ENCODE assay signal across 18 cellular contexts in the genomic region with DNA sequence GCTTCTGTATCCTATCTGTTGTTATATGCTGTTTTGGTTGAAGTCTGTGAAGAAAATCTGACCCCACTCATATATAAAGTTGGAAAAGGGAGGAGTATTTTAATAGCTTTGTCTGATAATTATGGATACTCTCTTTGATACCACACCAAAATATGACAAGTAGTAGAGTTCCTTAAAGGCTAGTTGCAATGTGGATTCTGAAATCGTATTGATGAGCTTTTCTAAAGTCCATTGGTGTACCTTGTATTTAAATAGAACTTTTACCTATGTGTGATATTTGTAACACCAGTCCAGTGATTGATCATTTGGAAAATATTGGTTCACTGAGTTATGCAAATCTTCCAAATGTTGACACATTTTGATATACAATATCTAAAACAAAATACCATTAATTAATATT. TPM values are rescaled to one million over a fixed set of nuclear protein-coding genes. Genes with fewer than 3 reads are reported as not detected.
DNase-seq lines count a peak whose midpoint lies in the region; ATAC-seq, FAIRE-seq and TF ChIP-seq lines count a peak whose summit lies in the region.
"Had no signal": no experiment of that assay in that cellular context is flagged by ENCODE, and none has a peak within 500 bp of the region (broad histone marks: within the 10 kb centered on the region; RNA-seq: fewer than 3 reads in every experiment).

No MANE protein-coding gene starts in this region.

- no peak overlapping the region for H3K4me3 ChIP-seq in K562
- H3K4me3 ChIP-seq: BLaER1, HAP-1, SJSA1 had no signal

- no peak overlapping the region for H3K9ac ChIP-seq in K562 (ENCODE audit: insufficient read depth in 1 of 2, low read depth in 2 of 2, low read length in 2 of 2)
- H3K9ac ChIP-seq: BLaER1 had no signal

- DNase-seq in DMS 273 (lab: John Stamatoyannopoulos, UW; ENCODE audit: unreplicated experiment) (peak; percentile 62), DMS 273 treated with DMSO at 0.1 percent for 48 hours (lab: John Stamatoyannopoulos, UW) (no peak), K562 (ENCODE audit: extremely low read depth in 1 of 4, low spot score in 3 of 4) (no peak), D341Med (ENCODE audit: low spot score) (no peak), H54 (ENCODE audit: insufficient read length, low spot score) (no peak)
- no peak for DNase-seq in activated naive CD8-positive, alpha-beta T cell treated with anti-CD3 and anti-CD28 coated beads for 36 hours
- DNase-seq in activated CD8-positive, alpha-beta memory T cell treated with anti-CD3 and anti-CD28 coated beads, Interleukin-2, amount 50 U/mL, for 48 hours: no peak
- DNase-seq: DMS153, NCI-H1048, NCI-H146, NCI-H2081 treated with DMSO at 0.1 percent for 48 hours, NCI-H2227 treated with DMSO at 0.1 percent for 48 hours, NCI-H524 treated with DMSO at 0.1 percent for 48 hours, OCI-M1 had no signal

- H3K9me3 ChIP-seq in K562 (replicated peaks; ENCODE audit: control insufficient read depth, insufficient read depth, low read depth, low read length): no peaks in the 10 kb centered on the region
- H3K9me3 ChIP-seq: BLaER1, HAP-1, SJSA1 had no signal

- BruUV-seq in K562 (replicated peaks; lab: Mats Ljungman, UMichigan): no TSS peak

- peaks cover 24% of the 10 kb centered on the region for H4K20me1 ChIP-seq in K562 (replicated peaks; ENCODE audit: control insufficient read depth, insufficient read depth, low read length)

- H2AFZ ChIP-seq in K562 (ENCODE audit: low read depth, low read length): no peak overlapping the region

- TF ChIP-seq EP300 in K562 (IDR thresholded peaks at IDR 0.05; ENCODE audit: low read length): no peak

- peaks cover 14% of the 10 kb centered on the region for H3K36me3 Mint-ChIP-seq in activated naive CD8-positive, alpha-beta T cell
- peaks cover 56% of the 10 kb centered on the region for H3K36me3 Mint-ChIP-seq in activated naive CD8-positive, alpha-beta T cell treated with anti-CD3 and anti-CD28 coated beads for 36 hours

- WGBS in K562 (ENCODE audit: insufficient coverage, low coverage, missing lambda C conversion rate): 85% methylated on average over 1 of the region's 1 CpG

- no peak overlapping the region for H3K4me3 Mint-ChIP-seq in activated naive CD8-positive, alpha-beta T cell
- no peak overlapping the region for H3K4me3 Mint-ChIP-seq in activated naive CD8-positive, alpha-beta T cell treated with anti-CD3 and anti-CD28 coated beads for 36 hours

- H3K27me3 Mint-ChIP-seq in activated naive CD8-positive, alpha-beta T cell: no peaks in the 10 kb centered on the region
- peaks cover 22% of the 10 kb centered on the region for H3K27me3 Mint-ChIP-seq in activated naive CD8-positive, alpha-beta T cell treated with anti-CD3 and anti-CD28 coated beads for 36 hours

- no peak for FAIRE-seq in K562 (lab: Jason Lieb, UNC)
- no peak for FAIRE-seq in H54 (lab: Jason Lieb, UNC)

- peak overlapping the region; percentile 8 for H3K27ac Mint-ChIP-seq in activated naive CD8-positive, alpha-beta T cell
- H3K27ac Mint-ChIP-seq in activated naive CD8-positive, alpha-beta T cell treated with anti-CD3 and anti-CD28 coated beads for 36 hours: no peak overlapping the region

- in situ Hi-C loops in K562 (cut with MboI): no loop called here

- no peak for TF ChIP-seq CTCF in K562 (IDR thresholded peaks at IDR 0.05 in 2 of 3, conservative IDR thresholded peaks at IDR 0.05 in 1 of 3; ENCODE audit: insufficient read depth in 2 of 3, low read depth in 1 of 3, low read length in 3 of 3)

- ATAC-seq in K562: no peak

- H3K4me1 Mint-ChIP-seq in activated naive CD8-positive, alpha-beta T cell (ENCODE audit: low read depth): peaks cover 19% of the 10 kb centered on the region
- peaks cover 31% of the 10 kb centered on the region for H3K4me1 Mint-ChIP-seq in activated naive CD8-positive, alpha-beta T cell treated with anti-CD3 and anti-CD28 coated beads for 36 hours

- TF ChIP-seq POLR2A in K562 (conservative IDR thresholded peaks at IDR 0.05) (no peak; the same call in 1 of the 2 replicates), H54 (IDR thresholded peaks at IDR 0.05; ENCODE audit: low read depth, low read length) (no peak)

- no peak for TF ChIP-seq RAD21 in K562 (CRISPR knock-in tag; conservative IDR thresholded peaks at IDR 0.05 in 1 of 2, IDR thresholded peaks at IDR 0.05 in 1 of 2)

- H3K4me2 ChIP-seq in K562 (ENCODE audit: insufficient read depth, low read length): no peak overlapping the region
- H3K4me2 ChIP-seq: BLaER1 had no signal

- peaks cover 0 to 3% of the 10 kb centered on the region in 2 experiments; a peak in 2 of 5 replicates for H3K4me1 ChIP-seq in K562 (replicated peaks in 1 of 2; ENCODE audit: control insufficient read depth in 2 of 2, insufficient read depth in 2 of 2, low read length in 2 of 2)

- CTCF ChIA-PET in K562 (lab: Yijun Ruan, JAX; ENCODE audit: low intra/inter-chr PET ratio): no interaction called here

- intact Hi-C loops in K562 (cut with micrococcal nuclease): no loop called here

- no peak overlapping the region for H3K27ac ChIP-seq in K562 (ENCODE audit: extremely low read depth, low read depth, low read length)
- H3K27ac ChIP-seq: BLaER1, SJSA1 had no signal

- H3K36me3 ChIP-seq in K562 (ENCODE audit: control insufficient read depth, insufficient read depth, low read length): peaks cover 71% of the 10 kb centered on the region

- H3K9me1 ChIP-seq in K562 (ENCODE audit: control insufficient read depth, insufficient read depth, low read length): peaks cover 2% of the 10 kb centered on the region

- POLR2A ChIA-PET in K562 (lab: Yijun Ruan, JAX): interaction anchor here (0.6 to 9.7 kb wide), 7 partner anchors 6 to 1265 kb away, joined by 4 to 183 read pairs (median 12); a partner anchor contains a TSS

- H3K79me2 ChIP-seq in K562 (ENCODE audit: control insufficient read depth, insufficient read depth, low read length): peaks cover 18% of the 10 kb centered on the region

- H3K9me3 Mint-ChIP-seq in activated naive CD8-positive, alpha-beta T cell (ENCODE audit: low read depth): no peaks in the 10 kb centered on the region
- no peaks in the 10 kb centered on the region for H3K9me3 Mint-ChIP-seq in activated naive CD8-positive, alpha-beta T cell treated with anti-CD3 and anti-CD28 coated beads for 36 hours

- no peaks in the 10 kb centered on the region for H3K27me3 ChIP-seq in K562 (ENCODE audit: control insufficient read depth in 2 of 2, insufficient read depth in 2 of 2, low read length in 2 of 2)
- H3K27me3 ChIP-seq: BLaER1, SJSA1 had no signal

RNA-seq across cellular contexts. Expression of a gene that starts 7.7 kb away (rescaled TPM):
- total RNA-seq in activated naive CD8-positive, alpha-beta T cell treated with anti-CD3 and anti-CD28 coated beads for 36 hours: 1,000 to 10,000 TPM; 1,009 to 1,039 TPM
- total RNA-seq in K562 (2011; cell fraction: chromatin; rRNA removed; ENCODE audit: low replicate concordance): 3,291 and 4,051 TPM in 2 replicates
- total RNA-seq in K562 (2011; cell fraction: nucleolus; rRNA removed): 2,385 and 2,511 TPM in 2 replicates
- total RNA-seq in K562 (2011; cell fraction: nucleoplasm; rRNA removed): 3,147 and 3,351 TPM in 2 replicates
- 547 and 565 TPM in 2 replicates for total RNA-seq in K562 (2014; rRNA removed)
- total RNA-seq in K562 (2014; rRNA removed; fragmentation: Illumina TruSeq; extraction: Trizol): 1,258 and 1,263 TPM in 2 replicates
- total RNA-seq in K562 (2015; rRNA removed; fragmentation: Illumina TruSeq; extraction: Trizol): 875 and 924 TPM in 2 replicates
- total RNA-seq in K562 (2021): 775 and 809 TPM in 2 replicates
- 1,860 and 2,716 TPM in 2 replicates for polyA plus RNA-seq in K562 (2011; rRNA removed)
- 538 and 2,020 TPM in 2 replicates for polyA plus RNA-seq in K562 (2011; cell fraction: cytosol; rRNA removed)
- polyA plus RNA-seq in K562 (2011; cell fraction: nucleus; rRNA removed): 1,867 and 3,313 TPM in 2 replicates
- polyA plus RNA-seq in K562 (2012): 995 and 1,637 TPM in 2 replicates
- polyA plus RNA-seq in K562 (2014; fragmentation: Illumina TruSeq; extraction: Trizol): 986 and 1,046 TPM in 2 replicates
- 1,000 to 10,000 TPM in 1 of 2 experiments, 100 to 1,000 TPM in 1; 891 to 1,006 TPM for polyA plus RNA-seq in K562 (2014; fragmentation: Nextera tagmentation; extraction: Ambion mirVana)
- polyA plus RNA-seq in K562 (2014; rRNA removed): 1,150 and 1,154 TPM in 2 replicates
- polyA minus RNA-seq in K562 (2011; rRNA and poly(A)+ RNA removed): 1,267 and 1,500 TPM in 2 replicates
- polyA minus RNA-seq in K562 (2011; cell fraction: cytosol; rRNA and poly(A)+ RNA removed): 631 and 789 TPM in 2 replicates
- polyA minus RNA-seq in K562 (2011; cell fraction: nucleus; rRNA and poly(A)+ RNA removed): 1,499 and 2,416 TPM in 2 replicates

RNA-seq across cellular contexts. Expression of a gene that starts 8.1 kb away (rescaled TPM):
- total RNA-seq in activated naive CD8-positive, alpha-beta T cell treated with anti-CD3 and anti-CD28 coated beads for 36 hours: 1 to 10 TPM; 7.3 to 8.0 TPM
- 16.8 and 28.1 TPM in 2 replicates for total RNA-seq in K562 (2011; cell fraction: chromatin; rRNA removed; ENCODE audit: low replicate concordance)
- 4.8 and 7.9 TPM in 2 replicates for total RNA-seq in K562 (2011; cell fraction: nucleolus; rRNA removed)
- total RNA-seq in K562 (2011; cell fraction: nucleoplasm; rRNA removed): 16.1 and 25.3 TPM in 2 replicates
- total RNA-seq in K562 (2014; rRNA removed): 5.3 and 5.4 TPM in 2 replicates
- 13.9 and 15.2 TPM in 2 replicates for total RNA-seq in K562 (2014; rRNA removed; fragmentation: Illumina TruSeq; extraction: Trizol)
- 10.9 and 11.6 TPM in 2 replicates for total RNA-seq in K562 (2015; rRNA removed; fragmentation: Illumina TruSeq; extraction: Trizol)
- 10.2 and 10.5 TPM in 2 replicates for total RNA-seq in K562 (2021)
- polyA plus RNA-seq in K562 (2011; rRNA removed): 6.7 and 8.2 TPM in 2 replicates
- 2.1 and 4.0 TPM in 2 replicates for polyA plus RNA-seq in K562 (2011; cell fraction: cytosol; rRNA removed)
- 9.4 and 12.8 TPM in 2 replicates for polyA plus RNA-seq in K562 (2011; cell fraction: nucleus; rRNA removed)
- 2.3 and 3.8 TPM in 2 replicates for polyA plus RNA-seq in K562 (2012)
- 4.3 and 5.1 TPM in 2 replicates for polyA plus RNA-seq in K562 (2014; fragmentation: Illumina TruSeq; extraction: Trizol)
- 1 to 10 TPM; 1.3 TPM for polyA plus RNA-seq in K562 (2014; fragmentation: Nextera tagmentation; extraction: Ambion mirVana)
- polyA plus RNA-seq in K562 (2014; rRNA removed): 3.7 and 3.8 TPM in 2 replicates
- 22.3 and 30.3 TPM in 2 replicates for polyA minus RNA-seq in K562 (2011; rRNA and poly(A)+ RNA removed)
- 6.2 TPM in 2 replicates for polyA minus RNA-seq in K562 (2011; cell fraction: cytosol; rRNA and poly(A)+ RNA removed)
- 9.8 and 22.7 TPM in 2 replicates for polyA minus RNA-seq in K562 (2011; cell fraction: nucleus; rRNA and poly(A)+ RNA removed)

RNA-seq across cellular contexts. Expression of a gene that starts 35.4 kb away (rescaled TPM):
- total RNA-seq in activated naive CD8-positive, alpha-beta T cell treated with anti-CD3 and anti-CD28 coated beads for 36 hours: 10 to 100 TPM; 30.7 to 34.2 TPM
- total RNA-seq in K562 (2011; cell fraction: chromatin; rRNA removed; ENCODE audit: low replicate concordance): 55.6 and 91.7 TPM in 2 replicates
- total RNA-seq in K562 (2011; cell fraction: nucleolus; rRNA removed): 26.7 and 33.0 TPM in 2 replicates
- 48.5 and 58.8 TPM in 2 replicates for total RNA-seq in K562 (2011; cell fraction: nucleoplasm; rRNA removed)
- 30.7 and 38.6 TPM in 2 replicates for total RNA-seq in K562 (2014; rRNA removed)
- 50.4 and 56.9 TPM in 2 replicates for total RNA-seq in K562 (2014; rRNA removed; fragmentation: Illumina TruSeq; extraction: Trizol)
- 48.8 and 52.7 TPM in 2 replicates for total RNA-seq in K562 (2015; rRNA removed; fragmentation: Illumina TruSeq; extraction: Trizol)
- 33.6 and 34.9 TPM in 2 replicates for total RNA-seq in K562 (2021)
- 34.2 and 46.3 TPM in 2 replicates for polyA plus RNA-seq in K562 (2011; rRNA removed)
- 13.0 and 22.3 TPM in 2 replicates for polyA plus RNA-seq in K562 (2011; cell fraction: cytosol; rRNA removed)
- polyA plus RNA-seq in K562 (2011; cell fraction: nucleus; rRNA removed): 10.0 and 17.6 TPM in 2 replicates
- polyA plus RNA-seq in K562 (2012): 22.7 and 25.9 TPM in 2 replicates
- 40.5 and 40.9 TPM in 2 replicates for polyA plus RNA-seq in K562 (2014; fragmentation: Illumina TruSeq; extraction: Trizol)
- 10 to 100 TPM; 37.0 to 39.7 TPM for polyA plus RNA-seq in K562 (2014; fragmentation: Nextera tagmentation; extraction: Ambion mirVana)
- 33.0 and 33.3 TPM in 2 replicates for polyA plus RNA-seq in K562 (2014; rRNA removed)
- polyA minus RNA-seq in K562 (2011; rRNA and poly(A)+ RNA removed): 54.0 and 57.9 TPM in 2 replicates
- 18.7 and 28.5 TPM in 2 replicates for polyA minus RNA-seq in K562 (2011; cell fraction: cytosol; rRNA and poly(A)+ RNA removed)
- polyA minus RNA-seq in K562 (2011; cell fraction: nucleus; rRNA and poly(A)+ RNA removed): 21.8 and 34.4 TPM in 2 replicates

RNA-seq across cellular contexts. Expression of a gene that starts 35.6 kb away (rescaled TPM):
- total RNA-seq in activated naive CD8-positive, alpha-beta T cell treated with anti-CD3 and anti-CD28 coated beads for 36 hours: 10 to 100 TPM; 47.0 to 48.1 TPM
- total RNA-seq in K562 (2011; cell fraction: chromatin; rRNA removed; ENCODE audit: low replicate concordance): 46.6 and 61.0 TPM in 2 replicates
- total RNA-seq in K562 (2011; cell fraction: nucleolus; rRNA removed): 32.0 and 32.5 TPM in 2 replicates
- total RNA-seq in K562 (2011; cell fraction: nucleoplasm; rRNA removed): 41.5 and 49.3 TPM in 2 replicates
- total RNA-seq in K562 (2014; rRNA removed) (36.4 and 45.0 TPM in 2 replicates), K562 (2014; rRNA removed; fragmentation: Illumina TruSeq; extraction: Trizol) (78.6 and 86.3 TPM in 2 replicates), K562 (2015; rRNA removed; fragmentation: Illumina TruSeq; extraction: Trizol) (64.6 and 68.6 TPM in 2 replicates), K562 (2021) (59.0 and 62.3 TPM in 2 replicates)
- polyA plus RNA-seq in K562 (2011; rRNA removed) (47.7 and 94.4 TPM in 2 replicates), K562 (2014; fragmentation: Illumina TruSeq; extraction: Trizol) (77.7 and 96.7 TPM in 2 replicates), K562 (2014; fragmentation: Nextera tagmentation; extraction: Ambion mirVana) (10 to 100 TPM; 55.4 to 74.8 TPM), K562 (2014; rRNA removed) (50.5 and 53.0 TPM in 2 replicates)
- 34.3 and 34.7 TPM in 2 replicates for polyA plus RNA-seq in K562 (2011; cell fraction: cytosol; rRNA removed)
- polyA plus RNA-seq in K562 (2011; cell fraction: nucleus; rRNA removed): 26.0 and 33.0 TPM in 2 replicates
- 43.5 and 51.0 TPM in 2 replicates for polyA plus RNA-seq in K562 (2012)
- polyA minus RNA-seq in K562 (2011; rRNA and poly(A)+ RNA removed): 68.5 and 99.9 TPM in 2 replicates
- polyA minus RNA-seq in K562 (2011; cell fraction: cytosol; rRNA and poly(A)+ RNA removed): 27.6 and 48.7 TPM in 2 replicates
- polyA minus RNA-seq in K562 (2011; cell fraction: nucleus; rRNA and poly(A)+ RNA removed): 27.9 and 34.5 TPM in 2 replicates

RNA-seq across cellular contexts. Expression of a gene that starts 57.1 kb away (rescaled TPM):
- not detected for total RNA-seq in activated naive CD8-positive, alpha-beta T cell treated with anti-CD3 and anti-CD28 coated beads for 36 hours
- 0.30 TPM in 1 of 2 replicates, not detected in the other for total RNA-seq in K562 (2011; cell fraction: chromatin; rRNA removed; ENCODE audit: low replicate concordance)
- 0.33 and 0.39 TPM in 2 replicates for total RNA-seq in K562 (2011; cell fraction: nucleolus; rRNA removed)
- total RNA-seq in K562 (2011; cell fraction: nucleoplasm; rRNA removed): 0.59 TPM in 1 of 2 replicates, not detected in the other
- total RNA-seq in K562 (2014; rRNA removed) (0.20 and 0.50 TPM in 2 replicates), K562 (2014; rRNA removed; fragmentation: Illumina TruSeq; extraction: Trizol) (0.25 and 0.38 TPM in 2 replicates), K562 (2015; rRNA removed; fragmentation: Illumina TruSeq; extraction: Trizol) (1.2 and 1.6 TPM in 2 replicates), K562 (2021) (0.62 and 1.1 TPM in 2 replicates)
- polyA plus RNA-seq in K562 (2011; rRNA removed) (0.07 and 0.45 TPM in 2 replicates), K562 (2014; fragmentation: Illumina TruSeq; extraction: Trizol) (0.58 and 0.77 TPM in 2 replicates), K562 (2014; fragmentation: Nextera tagmentation; extraction: Ambion mirVana) (under 1 TPM; 0.35 to 0.67 TPM), K562 (2014; rRNA removed) (0.50 TPM in 1 of 2 replicates, not detected in the other)
- 0.10 TPM in 1 of 2 replicates, not detected in the other for polyA plus RNA-seq in K562 (2011; cell fraction: cytosol; rRNA removed)
- 0.21 and 0.49 TPM in 2 replicates for polyA plus RNA-seq in K562 (2011; cell fraction: nucleus; rRNA removed)
- polyA plus RNA-seq in K562 (2012): 0.35 and 27.1 TPM in 2 replicates
- polyA minus RNA-seq in K562 (2011; rRNA and poly(A)+ RNA removed): 0.11 and 0.33 TPM in 2 replicates
- not detected in 2 replicates for polyA minus RNA-seq in K562 (2011; cell fraction: cytosol; rRNA and poly(A)+ RNA removed)
- polyA minus RNA-seq in K562 (2011; cell fraction: nucleus; rRNA and poly(A)+ RNA removed): 0.33 TPM in 1 of 2 replicates, not detected in the other
